ENCODE assay signal across 27 cellular contexts in genomic region chr5:155451106-155451505, GRCh38.
DNase-seq lines count a peak whose midpoint lies in the region; ATAC-seq lines count a peak whose summit lies in the region.
"Had no signal": no experiment of that assay in that cellular context is flagged by ENCODE, and none has a peak within 500 bp of the region (broad histone marks: within the 10 kb centered on the region; RNA-seq: fewer than 3 reads in every experiment).

No MANE protein-coding gene starts in this region.

- DNase-seq in Ammon's horn (ENCODE audit: low spot score): peak; percentile 17
- peak in 23 of 42 donors; percentile 2 to 67 (median 24) for DNase-seq in head of caudate nucleus
- DNase-seq in middle frontal gyrus (ENCODE audit: extremely low spot score, low spot score): peak; percentile 5
- DNase-seq in putamen (ENCODE audit: low spot score): peak; percentile 65
- no peak for DNase-seq in kidney glomerular epithelial cell (lab: John Stamatoyannopoulos, UW)
- no peak for DNase-seq in naive thymus-derived CD4-positive, alpha-beta T cell
- DNase-seq: AML-193; BE2C; C1 segment of cervical spinal cord; CD4-positive, alpha-beta memory T cell; CD4-positive, CD25-positive, alpha-beta regulatory T cell; CD8-positive, alpha-beta memory T cell; COR-L47; DMS 273 treated with DMSO at 0.1 percent for 48 hours; DMS153; DMS53; DMS79; DND-41; EL; GDM1 had no signal

- no peak overlapping the region for H3K27ac ChIP-seq in naive thymus-derived CD4-positive, alpha-beta T cell (ENCODE audit: low read depth, low read length)
- H3K27ac ChIP-seq: 22Rv1, A549, BLaER1 had no signal

- no peaks in the 10 kb centered on the region for H3K27me3 ChIP-seq in naive thymus-derived CD4-positive, alpha-beta T cell (ENCODE audit: control insufficient read depth in 2 of 2, insufficient read depth in 2 of 2, low read length in 2 of 2)
- H3K27me3 ChIP-seq: BE2C, BLaER1 had no signal

- POLR2A ChIA-PET in naive thymus-derived CD4-positive, alpha-beta T cell (lab: Charles Lee): no interaction called here

- no peak overlapping the region for H3K4me3 ChIP-seq in naive thymus-derived CD4-positive, alpha-beta T cell (ENCODE audit: low read length)
- H3K4me3 ChIP-seq: A549, BLaER1, GM12878 had no signal

- no peaks in the 10 kb centered on the region for H3K4me1 ChIP-seq in naive thymus-derived CD4-positive, alpha-beta T cell (ENCODE audit: control insufficient read depth in 2 of 2, insufficient read depth in 2 of 2, low read length in 2 of 2)
- H3K4me1 ChIP-seq: A549, BE2C, BLaER1 had no signal

- H3K36me3 ChIP-seq in naive thymus-derived CD4-positive, alpha-beta T cell (ENCODE audit: control insufficient read depth in 2 of 3, insufficient read depth in 3 of 3, low read length in 3 of 3): no peaks in the 10 kb centered on the region
- H3K36me3 ChIP-seq: BE2C, BLaER1 had no signal

- H3K27ac Mint-ChIP-seq in naive thymus-derived CD4-positive, alpha-beta T cell: no peak overlapping the region
- H3K27ac Mint-ChIP-seq: CD14-positive monocyte; CD4-positive, alpha-beta memory T cell; CD4-positive, CD25-positive, alpha-beta regulatory T cell; CD8-positive, alpha-beta memory T cell had no signal

- ATAC-seq in naive thymus-derived CD4-positive, alpha-beta T cell: no peak
- ATAC-seq in HG03097 (IDR thresholded peaks at IDR 0.05; ENCODE audit: low FRiP score, unreplicated experiment) (no peak), HG02798 (IDR thresholded peaks at IDR 0.05; ENCODE audit: poor library complexity, unreplicated experiment) (no peak)
- ATAC-seq: A549, GM12878 had no signal

- H3K9me3 Mint-ChIP-seq in naive thymus-derived CD4-positive, alpha-beta T cell: peaks cover 0 to 16% (median 8%) of the 10 kb centered on the region in 11 donors

- CTCF ChIA-PET in naive thymus-derived CD4-positive, alpha-beta T cell (lab: Charles Lee): no interaction called here

- no peaks in the 10 kb centered on the region for H3K9me3 ChIP-seq in naive thymus-derived CD4-positive, alpha-beta T cell (ENCODE audit: control insufficient read depth in 2 of 3, low read length in 3 of 3)
- H3K9me3 ChIP-seq: A549, BE2C, BLaER1 had no signal

- H3K27me3 Mint-ChIP-seq in naive thymus-derived CD4-positive, alpha-beta T cell: peaks cover 0 to 12% (median 0%) of the 10 kb centered on the region in 5 donors
- H3K27me3 Mint-ChIP-seq: CD4-positive, alpha-beta memory T cell; CD4-positive, CD25-positive, alpha-beta regulatory T cell had no signal

- no peak overlapping the region for H3K4me3 Mint-ChIP-seq in naive thymus-derived CD4-positive, alpha-beta T cell
- H3K4me3 Mint-ChIP-seq: CD14-positive monocyte; CD4-positive, alpha-beta memory T cell; CD4-positive, CD25-positive, alpha-beta regulatory T cell; CD8-positive, alpha-beta memory T cell had no signal

- H3K4me1 Mint-ChIP-seq in naive thymus-derived CD4-positive, alpha-beta T cell: no peaks in the 10 kb centered on the region
- H3K4me1 Mint-ChIP-seq: CD14-positive monocyte; CD4-positive, CD25-positive, alpha-beta regulatory T cell; CD8-positive, alpha-beta memory T cell had no signal

- no peaks in the 10 kb centered on the region for H3K36me3 Mint-ChIP-seq in naive thymus-derived CD4-positive, alpha-beta T cell
- H3K36me3 Mint-ChIP-seq: CD14-positive monocyte; CD4-positive, alpha-beta memory T cell; CD4-positive, CD25-positive, alpha-beta regulatory T cell; CD8-positive, alpha-beta memory T cell had no signal

- intact Hi-C loops in head of caudate nucleus (cut with DNase I): no loop called here
- intact Hi-C loops in naive thymus-derived CD4-positive, alpha-beta T cell (cut with micrococcal nuclease): no loop called here

Comparison
In these comparisons a context has a peak if more than half of its experiments do, and no peak if none do; other contexts are left out.
1. DNase-seq: peak in Ammon's horn (single experiment), head of caudate nucleus (23 of 42), middle frontal gyrus (single experiment) and putamen (single experiment); none in kidney glomerular epithelial cell (single experiment) and naive thymus-derived CD4-positive, alpha-beta T cell (0 of 9).